8 cellular contexts compared by ENCODE assay signal in genomic region chr1:203649551-203650011, GRCh38. TPM values are rescaled to one million over a fixed set of nuclear protein-coding genes. Genes with fewer than 3 reads are reported as not detected.
DNase-seq lines count a peak whose midpoint lies in the region; ATAC-seq and TF ChIP-seq lines count a peak whose summit lies in the region.

No MANE protein-coding gene starts in this region.

- H3K36me3 ChIP-seq in GM23338 (ENCODE audit: insufficient read depth) (no peaks in the 10 kb centered on the region), gastroesophageal sphincter (no peaks in the 10 kb centered on the region), tibial nerve (no peaks in the 10 kb centered on the region), SK-N-SH (replicated peaks in 1 of 2; ENCODE audit: control insufficient read depth in 1 of 2, insufficient read depth in 2 of 2, low read length in 1 of 2) (peaks cover 0 to 27% of the 10 kb centered on the region in 2 experiments)

- POLR2A ChIA-PET in SK-N-SH (lab: Yijun Ruan, JAX) = interaction anchor here (1.0 kb wide), 1 partner anchor 24 kb away, joined by 4 read pairs; no protein-coding TSS in a partner anchor

- H3K9ac ChIP-seq in SK-N-SH = no peak overlapping the region

- H3K4me3 ChIP-seq in GM23338 (peak overlapping the region; percentile 55), gastroesophageal sphincter (no peak overlapping the region), tibial nerve (no peak overlapping the region), SK-N-SH (ENCODE audit: low read depth in 2 of 2, low read length in 1 of 2) (no peak overlapping the region)

- WGBS in gastroesophageal sphincter (ENCODE audit: low coverage in 1 of 2), 2 donors = 50% methylated on average over 5 of the region's 7 CpGs; no CpG with 5 or more reads in 1 of the 2 donors
- WGBS in tibial nerve, 2 donors = 56 to 61% methylated on average over 7 of the region's 7 CpGs
- 95% methylated on average over 7 of the region's 7 CpGs for WGBS in SK-N-SH (ENCODE audit: low lambda C conversion rate)

- H3K27ac ChIP-seq in GM23338 (ENCODE audit: low read depth) (no peak overlapping the region), gastroesophageal sphincter (peak overlapping the region; percentile 60 to 95 (median 90)), tibial nerve (peak overlapping the region in 3 of 4 donors; percentile 63 to 77 (median 65)), SK-N-SH (ENCODE audit: low read depth in 2 of 2, low read length in 1 of 2) (no peak overlapping the region)

- ATAC-seq in GM23338 (peak; percentile 26), gastroesophageal sphincter (no peak)

- no peaks in the 10 kb centered on the region for H3K36me3 Mint-ChIP-seq in Calu3 (ENCODE audit: insufficient read depth, unreplicated experiment)
- no peaks in the 10 kb centered on the region; the same call in 2 of the 3 replicates for H3K36me3 Mint-ChIP-seq in GM23338 (ENCODE audit: low read depth)
- H3K36me3 Mint-ChIP-seq in T-helper 2 cell treated with Interferon-gamma antibody and Interleukin-4, amounts not matched to agents 5 μg/mL and 100 μg/mL, for 36 hours (ENCODE audit: low read depth) = peaks cover 27% of the 10 kb centered on the region

- H3K79me2 ChIP-seq in GM23338 (replicated peaks; ENCODE audit: insufficient read depth) = no peaks in the 10 kb centered on the region
- H3K79me2 ChIP-seq in SK-N-SH (ENCODE audit: insufficient read depth) = peaks cover 98% of the 10 kb centered on the region

- H3K4me3 Mint-ChIP-seq in Calu3 (ENCODE audit: low read depth, unreplicated experiment) (peak overlapping the region; percentile 58), GM23338 (peak overlapping the region; percentile 66)
- H3K4me3 Mint-ChIP-seq in T-helper 2 cell treated with Interferon-gamma antibody and Interleukin-4, amounts not matched to agents 5 μg/mL and 100 μg/mL, for 36 hours = peak overlapping the region; percentile 85

- BruUV-seq in Calu3 (replicated peaks; lab: Mats Ljungman, UMichigan) = no TSS peak

- H3F3A ChIP-seq in GM23338 (replicated peaks; ENCODE audit: low read depth) = peaks cover 4% of the 10 kb centered on the region; the same call in 1 of the 2 replicates
- peaks cover 14% of the 10 kb centered on the region for H3F3A ChIP-seq in SK-N-SH (replicated peaks; ENCODE audit: insufficient read depth)

- no peak for TF ChIP-seq EP300 in gastroesophageal sphincter (IDR thresholded peaks at IDR 0.05)
- TF ChIP-seq EP300 in tibial nerve (IDR thresholded peaks at IDR 0.05) = no peak
- no peak for TF ChIP-seq EP300 in SK-N-SH (IDR thresholded peaks at IDR 0.05; ENCODE audit: borderline replicate concordance in 1 of 2, low read depth in 1 of 2, low read length in 1 of 2)

- CTCF ChIA-PET in Calu3 (lab: Charles Lee) (no interaction called here), SK-N-SH (lab: Yijun Ruan, JAX) (no interaction called here)

- H3K27me3 ChIP-seq in GM23338 (ENCODE audit: insufficient read depth) (no peaks in the 10 kb centered on the region; the same call in 1 of the 2 replicates), gastroesophageal sphincter (no peaks in the 10 kb centered on the region), tibial nerve (no peaks in the 10 kb centered on the region), SK-N-SH (ENCODE audit: insufficient read depth) (no peaks in the 10 kb centered on the region)

- TF ChIP-seq POLR2A in gastroesophageal sphincter (IDR thresholded peaks at IDR 0.05) (no peak), tibial nerve (IDR thresholded peaks at IDR 0.05) (no peak)

- peak overlapping the region; percentile 85 for H3K4me2 ChIP-seq in GM23338
- no peak overlapping the region for H3K4me2 ChIP-seq in SK-N-SH

- TF ChIP-seq CTCF in Calu3 (IDR thresholded peaks at IDR 0.05; ENCODE audit: unreplicated experiment) (no peak), GM23338 (conservative IDR thresholded peaks at IDR 0.05; ENCODE audit: low read depth in 2 of 2) (no peak), gastroesophageal sphincter (IDR thresholded peaks at IDR 0.05) (no peak), tibial nerve (IDR thresholded peaks at IDR 0.05) (no peak), SK-N-SH (IDR thresholded peaks at IDR 0.05) (no peak)

- H3K4me1 Mint-ChIP-seq in Calu3 (ENCODE audit: low read depth, unreplicated experiment) (no peaks in the 10 kb centered on the region), GM23338 (peaks cover 13% of the 10 kb centered on the region)
- H3K4me1 Mint-ChIP-seq in T-helper 2 cell treated with Interferon-gamma antibody and Interleukin-4, amounts not matched to agents 5 μg/mL and 100 μg/mL, for 36 hours (ENCODE audit: low read depth) = peaks cover 59% of the 10 kb centered on the region

- H3K9me3 Mint-ChIP-seq in Calu3 (ENCODE audit: low read depth, unreplicated experiment) = no peaks in the 10 kb centered on the region
- H3K9me3 Mint-ChIP-seq in GM23338 = no peaks in the 10 kb centered on the region
- no peaks in the 10 kb centered on the region for H3K9me3 Mint-ChIP-seq in T-helper 2 cell treated with Interferon-gamma antibody and Interleukin-4, amounts not matched to agents 5 μg/mL and 100 μg/mL, for 36 hours

- intact Hi-C loops in Calu3 (cut with micrococcal nuclease; ENCODE audit: unreplicated experiment) = no loop called here

- peaks cover 34% of the 10 kb centered on the region for H3K27me3 Mint-ChIP-seq in Calu3 (ENCODE audit: unreplicated experiment)
- H3K27me3 Mint-ChIP-seq in GM23338 (ENCODE audit: insufficient read depth, low read depth, poor library complexity) = peaks cover 2% of the 10 kb centered on the region
- no peaks in the 10 kb centered on the region for H3K27me3 Mint-ChIP-seq in T-helper 2 cell treated with Interferon-gamma antibody and Interleukin-4, amounts not matched to agents 5 μg/mL and 100 μg/mL, for 36 hours (ENCODE audit: low read depth)

- H3K9me3 ChIP-seq in gastroesophageal sphincter = no peaks in the 10 kb centered on the region
- H3K9me3 ChIP-seq in tibial nerve = no peaks in the 10 kb centered on the region
- H3K9me3 ChIP-seq in SK-N-SH = no peaks in the 10 kb centered on the region

- DNase-seq in Calu3 (no peak), GM23338 (ENCODE audit: low spot score) (no peak), tibial nerve (ENCODE audit: low spot score in 2 of 2) (no peak), SK-N-SH (no peak), cerebellar cortex (ENCODE audit: low spot score) (no peak), NCI-H2171 (lab: John Stamatoyannopoulos, UW) (no peak)
- peak; percentile 68 for DNase-seq in T-helper 2 cell treated with Interferon-gamma antibody and Interleukin-4, amounts not matched to agents 5 μg/mL and 100 μg/mL, for 36 hours (ENCODE audit: low spot score)

- no peak for TF ChIP-seq RAD21 in SK-N-SH (IDR thresholded peaks at IDR 0.05; ENCODE audit: low read length)

- H3K4me1 ChIP-seq in GM23338 (ENCODE audit: insufficient read depth) (peaks cover 7% of the 10 kb centered on the region), gastroesophageal sphincter (peaks cover 1 to 91% (median 31%) of the 10 kb centered on the region in 3 donors), tibial nerve (peaks cover 0 to 53% (median 26%) of the 10 kb centered on the region in 4 donors), SK-N-SH (ENCODE audit: control insufficient read depth in 1 of 2, insufficient read depth in 2 of 2, low read depth in 1 of 2, low read length in 1 of 2) (peaks cover 0 to 26% of the 10 kb centered on the region in 2 experiments; a peak in 3 of 4 replicates)

- H3K27ac Mint-ChIP-seq in Calu3 (ENCODE audit: unreplicated experiment) (no peak overlapping the region), GM23338 (no peak overlapping the region)
- H3K27ac Mint-ChIP-seq in T-helper 2 cell treated with Interferon-gamma antibody and Interleukin-4, amounts not matched to agents 5 μg/mL and 100 μg/mL, for 36 hours = peak overlapping the region; percentile 84

- H4K20me1 ChIP-seq in GM23338 (replicated peaks; ENCODE audit: insufficient read depth) (no peaks in the 10 kb centered on the region; the same call in 1 of the 2 replicates), SK-N-SH (ENCODE audit: insufficient read depth) (peaks cover 78% of the 10 kb centered on the region)

- peak overlapping the region; percentile 92 for H2AFZ ChIP-seq in GM23338
- no peak overlapping the region for H2AFZ ChIP-seq in SK-N-SH (ENCODE audit: low read depth)

- H3K9me2 ChIP-seq in GM23338 (ENCODE audit: insufficient read depth) = no peaks in the 10 kb centered on the region
- H3K9me2 ChIP-seq in SK-N-SH = no peaks in the 10 kb centered on the region

TF ChIP-seq in GM23338, 12 proteins besides CTCF, POLR2A, EP300 and RAD21 (continues in another document):
- TF ChIP-seq EZH2phosphoT487 (IDR thresholded peaks at IDR 0.05; ENCODE audit: unreplicated experiment) = no peak

TF ChIP-seq in SK-N-SH, 30 proteins besides CTCF, POLR2A, EP300 and RAD21 (continues in another document):
- no peak for TF ChIP-seq USF2 (IDR thresholded peaks at IDR 0.05; ENCODE audit: borderline replicate concordance, low read depth, low read length)
- no peak for TF ChIP-seq RCOR1 (IDR thresholded peaks at IDR 0.05; ENCODE audit: low read length)

RNA-seq across cellular contexts. Expression of gene ATP2B4, which starts 22.9 kb away (rescaled TPM):
- total RNA-seq in Calu3 (2022) (1.9 and 3.9 TPM in 2 replicates), gastroesophageal sphincter (100 to 1,000 TPM; 211 to 454 (median 257) TPM), tibial nerve (100 to 1,000 TPM in 1 of 4 donors, 10 to 100 TPM in 3; 78.6 to 135 (median 85.0) TPM)
- total RNA-seq in GM23338 (2014; rRNA removed; shearing (Covaris generic)) = 14.6 and 15.8 TPM in 2 replicates
- polyA plus RNA-seq in GM23338 (2016; fragmentation: Nextera tagmentation; extraction: Ambion mirVana) (4.3 and 5.5 TPM in 2 replicates), SK-N-SH (2012; rRNA removed) (96.1 and 144 TPM in 2 replicates)
- polyA plus RNA-seq in SK-N-SH (2012; cell fraction: cytosol; rRNA removed) = 88.6 and 104 TPM in 2 replicates
- polyA plus RNA-seq in SK-N-SH (2012; cell fraction: nucleus; rRNA removed) = 164 and 210 TPM in 2 replicates

Comparison
In these comparisons a context has a peak if more than half of its experiments do, and no peak if none do; other contexts are left out.
1. H3K27ac ChIP-seq: peak in gastroesophageal sphincter (4 of 4) and tibial nerve (3 of 4); none in GM23338 (single experiment) and SK-N-SH (0 of 2).
2. Peak in every context shown above with its lines, with median percentiles within 50 percentile points of each other: H3K4me3 Mint-ChIP-seq.